Comparison of ENCODE assay signal across 8 cellular contexts in the genomic region with DNA sequence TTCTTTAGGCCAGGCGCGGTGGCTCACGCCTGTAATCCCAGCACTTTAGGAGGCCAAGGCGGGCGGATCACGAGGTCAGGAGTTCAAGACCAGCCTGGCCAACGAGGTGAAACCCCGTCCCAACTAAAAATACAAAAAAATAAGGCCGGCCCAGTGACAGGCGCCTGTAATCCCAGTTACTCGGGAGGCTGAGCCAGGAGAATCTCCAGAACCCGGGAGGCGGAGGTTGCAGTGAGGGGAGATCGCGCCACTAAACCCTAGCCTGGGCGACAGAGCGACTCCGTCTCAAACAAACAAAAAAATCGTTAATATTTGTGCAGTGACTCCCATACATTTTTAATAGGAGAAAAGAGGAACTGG. TPM values are rescaled to one million over a fixed set of nuclear protein-coding genes. Genes with fewer than 3 reads are reported as not detected.
DNase-seq lines count a peak whose midpoint lies in the region; ATAC-seq and TF ChIP-seq lines count a peak whose summit lies in the region.
"Not testable (repeated sequence)": the region's sequence is repeated elsewhere in the genome, so short reads cannot be mapped to it uniquely, and the experiment has no call there.

No MANE protein-coding gene starts in this region.

- peak overlapping the region; percentile 95 to 99 (median 98) for H3K27ac Mint-ChIP-seq in CD14-positive monocyte
- peak overlapping the region; percentile 97 for H3K27ac Mint-ChIP-seq in GM23338
- H3K27ac Mint-ChIP-seq in naive thymus-derived CD8-positive, alpha-beta T cell = peak overlapping the region; percentile 92 to 98 (median 94)

- peaks cover 28 to 65% (median 51%) of the 10 kb centered on the region in 7 donors for H3K9me3 Mint-ChIP-seq in CD14-positive monocyte
- H3K9me3 Mint-ChIP-seq in GM23338; naive thymus-derived CD8-positive, alpha-beta T cell: not testable (repeated sequence)

- H3K9me2 ChIP-seq in GM23338 (ENCODE audit: insufficient read depth) = not testable (repeated sequence)

- H3K9me3 ChIP-seq in MG63 = not testable (repeated sequence)

- H3K36me3 Mint-ChIP-seq in CD14-positive monocyte = peaks cover 40 to 42% of the 10 kb centered on the region in 2 donors
- peaks cover 43% of the 10 kb centered on the region for H3K36me3 Mint-ChIP-seq in GM23338 (ENCODE audit: low read depth)
- H3K36me3 Mint-ChIP-seq in naive thymus-derived CD8-positive, alpha-beta T cell = peaks cover 2 to 38% (median 24%) of the 10 kb centered on the region in 3 donors

- ATAC-seq in GM23338 (peak; percentile 9), left ventricle myocardium superior (peak; percentile 17)
- peak; percentile 2 to 8 for ATAC-seq in naive thymus-derived CD8-positive, alpha-beta T cell
- not testable (repeated sequence) for ATAC-seq in stimulated activated naive CD8-positive, alpha-beta T cell treated with anti-CD3 and anti-CD28 coated beads, Interleukin-15, Interleukin-2, amounts not matched to agents 100 U/mL and 50 U/mL, for 24 hours

- H3K4me2 ChIP-seq in GM23338 = peak overlapping the region; percentile 90

- H4K20me1 ChIP-seq in GM23338 (replicated peaks; ENCODE audit: insufficient read depth) = not testable (repeated sequence)

- TF ChIP-seq CTCF in CD14-positive monocyte (IDR thresholded peaks at IDR 0.05); GM23338 (conservative IDR thresholded peaks at IDR 0.05; ENCODE audit: low read depth in 2 of 2): not testable (repeated sequence)

- not testable (repeated sequence) for H3K4me1 ChIP-seq in GM23338 (ENCODE audit: insufficient read depth)

- DNase-seq in CD14-positive monocyte (ENCODE audit: low spot score) = not testable (repeated sequence)
- DNase-seq in GM23338 (ENCODE audit: low spot score) (peak; percentile 12), MG63 (peak; percentile 4), caudate nucleus (lab: John Stamatoyannopoulos, UW) (peak in 2 of 61 donors; percentile 7 to 32), left ventricle myocardium superior (peak; percentile 30)
- peak; percentile 5 to 7 for DNase-seq in activated CD4-positive, alpha-beta T cell treated with anti-CD3 and anti-CD28 coated beads, Interleukin-2, amount 50 U/mL, for 48 hours
- peak in 1 of 10 donors; percentile 3 for DNase-seq in naive thymus-derived CD8-positive, alpha-beta T cell
- DNase-seq in stimulated activated naive CD8-positive, alpha-beta T cell treated with anti-CD3 and anti-CD28 coated beads, Interleukin-15, Interleukin-2, amounts not matched to agents 100 U/mL and 50 U/mL, for 24 hours = peak; percentile 17

- not testable (repeated sequence) for H3K27me3 Mint-ChIP-seq in CD14-positive monocyte (ENCODE audit: low read depth in 3 of 3); GM23338 (ENCODE audit: insufficient read depth, low read depth, poor library complexity); naive thymus-derived CD8-positive, alpha-beta T cell

- peak overlapping the region; percentile 99 to 100 for H3K4me3 Mint-ChIP-seq in CD14-positive monocyte
- peak overlapping the region; percentile 97 for H3K4me3 Mint-ChIP-seq in GM23338
- H3K4me3 Mint-ChIP-seq in naive thymus-derived CD8-positive, alpha-beta T cell = peak overlapping the region; percentile 94 to 98 (median 97)

- peak overlapping the region; percentile 5 for H2AFZ ChIP-seq in GM23338

- peak overlapping the region; percentile 77; the same call in 1 of the 2 replicates for H3K27ac ChIP-seq in GM23338 (ENCODE audit: low read depth)
- peak overlapping the region; percentile 74 for H3K27ac ChIP-seq in caudate nucleus (ENCODE audit: low read depth, low read length)

- intact Hi-C loops in CD14-positive monocyte (cut with micrococcal nuclease) (loop anchor here (5.0 to 10.0 kb wide), 4 partner anchors 68 to 262 kb away; a partner anchor contains a TSS), left ventricle myocardium superior (cut with micrococcal nuclease) (loop anchor here (5.0 kb wide), 1 partner anchor 71 kb away; a partner anchor contains a TSS)

- H3K36me3 ChIP-seq in GM23338 (ENCODE audit: insufficient read depth) = not testable (repeated sequence)
- H3K36me3 ChIP-seq in MG63 = peaks cover 32% of the 10 kb centered on the region

- not testable (repeated sequence) for H3F3A ChIP-seq in GM23338 (replicated peaks; ENCODE audit: low read depth)

- peaks cover 29% of the 10 kb centered on the region for H3K79me2 ChIP-seq in GM23338 (replicated peaks; ENCODE audit: insufficient read depth)

- POLR2A ChIA-PET in naive thymus-derived CD8-positive, alpha-beta T cell (lab: Charles Lee) = interaction anchor here (0.7 to 2.2 kb wide), 6 partner anchors 68 to 1201 kb away, joined by 5 to 23 read pairs (median 6); a partner anchor contains a TSS

- not testable (repeated sequence) for H3K27me3 ChIP-seq in GM23338 (ENCODE audit: insufficient read depth); MG63

- peaks cover 12% of the 10 kb centered on the region for H3K4me1 Mint-ChIP-seq in CD14-positive monocyte
- not testable (repeated sequence) for H3K4me1 Mint-ChIP-seq in GM23338
- peaks cover 4 to 40% (median 23%) of the 10 kb centered on the region in 4 donors for H3K4me1 Mint-ChIP-seq in naive thymus-derived CD8-positive, alpha-beta T cell

- H3K4me3 ChIP-seq in GM23338 (peak overlapping the region; percentile 60), MG63 (peak overlapping the region; percentile 75)

RNA-seq across cellular contexts. Expression of a gene that starts 0.7 kb away (rescaled TPM):
- polyA plus RNA-seq in CD14-positive monocyte (10 to 100 TPM in 1 of 2 donors, 1 to 10 TPM in 1; 8.6 to 10.8 TPM), GM23338 (2016; fragmentation: Nextera tagmentation; extraction: Ambion mirVana) (10.0 and 10.3 TPM in 2 replicates)
- total RNA-seq in GM23338 (2014; rRNA removed; shearing (Covaris generic)) = 19.4 and 25.1 TPM in 2 replicates
- total RNA-seq in MG63 (2014; rRNA removed; shearing (Covaris generic); ENCODE audit: low replicate concordance) = 0.86 and 0.89 TPM in 2 replicates
- total RNA-seq in left ventricle myocardium superior = 6.3 TPM
- total RNA-seq in naive thymus-derived CD8-positive, alpha-beta T cell = 1 to 10 TPM; 9.1 to 9.7 TPM
- polyA plus RNA-seq in naive thymus-derived CD8-positive, alpha-beta T cell = 10 to 100 TPM in 1 of 3 donors, 1 to 10 TPM in 2; 9.4 to 11.5 (median 9.6) TPM
